Comparison of ENCODE assay signal across 8 cellular contexts in the genomic region with DNA sequence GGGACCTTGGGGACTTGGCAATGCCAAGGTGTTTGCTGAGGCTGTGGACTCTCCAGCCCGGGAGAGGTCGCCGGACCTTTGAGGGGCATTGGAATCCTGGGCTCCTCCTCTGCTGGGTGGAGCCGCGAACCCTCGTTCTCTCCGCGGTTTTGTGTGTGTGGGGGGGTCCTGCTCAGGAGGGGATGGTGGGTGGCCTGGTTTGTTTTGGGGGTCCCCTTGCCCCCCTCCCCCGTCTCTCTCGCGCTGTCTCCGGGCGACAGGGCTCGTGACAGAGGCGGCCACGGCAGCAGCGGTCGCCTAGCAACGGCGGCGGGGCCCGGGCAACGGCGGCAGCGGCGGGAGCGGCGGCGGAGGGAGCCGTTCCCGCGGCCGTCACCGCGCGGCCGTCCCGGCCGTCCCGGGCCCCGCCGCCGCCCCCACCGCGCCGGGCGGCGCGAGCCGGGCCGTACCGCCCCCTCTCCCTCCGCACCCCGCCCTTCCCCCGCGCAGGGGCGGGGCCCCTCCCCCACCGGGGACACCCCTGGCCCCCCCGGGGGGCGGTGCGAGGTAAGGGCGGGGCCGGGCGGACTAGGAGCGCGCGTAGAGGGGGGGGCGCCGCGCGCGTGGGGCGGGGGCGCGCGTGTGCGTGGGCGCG. TPM values are rescaled to one million over a fixed set of nuclear protein-coding genes. Genes with fewer than 3 reads are reported as not detected.
DNase-seq lines count a peak whose midpoint lies in the region; ATAC-seq and TF ChIP-seq lines count a peak whose summit lies in the region.

No MANE protein-coding gene starts in this region.

- no peak overlapping the region for H3K9ac ChIP-seq in SK-N-MC (ENCODE audit: insufficient read length)

- TF ChIP-seq CTCF in astrocyte of the cerebellum (IDR thresholded peaks at IDR 0.05; ENCODE audit: low read depth, low read length, missing control alignments) (no peak), sigmoid colon (IDR thresholded peaks at IDR 0.05) (no peak)

- H3K27ac ChIP-seq in SK-N-MC, result no peak overlapping the region
- H3K27ac ChIP-seq in sigmoid colon, result peak overlapping the region; percentile 87 to 93 (median 91)

- H3K36me3 ChIP-seq in SK-N-MC (ENCODE audit: insufficient read depth, low read length), result no peaks in the 10 kb centered on the region
- H3K36me3 ChIP-seq in sigmoid colon, result no peaks in the 10 kb centered on the region

- TF ChIP-seq EP300 in sigmoid colon (IDR thresholded peaks at IDR 0.05), result no peak

- H3K9me3 ChIP-seq in SK-N-MC (ENCODE audit: low read depth, low read length) (no peaks in the 10 kb centered on the region), sigmoid colon (no peaks in the 10 kb centered on the region)

- in situ Hi-C loops in astrocyte of the cerebellum (cut with HindIII; ENCODE audit: low sequenced_read_pairs), result no loop called here

- H3K4me3 ChIP-seq in SK-N-MC, result peak overlapping the region; percentile 83
- peak overlapping the region; percentile 53 for H3K4me3 ChIP-seq in astrocyte of the cerebellum (ENCODE audit: low read depth, low read length)
- peak overlapping the region; percentile 51 to 64 (median 60) for H3K4me3 ChIP-seq in sigmoid colon

- no peak for ATAC-seq in GM18520 (IDR thresholded peaks at IDR 0.05; ENCODE audit: unreplicated experiment)
- no peak for ATAC-seq in HG02840 (IDR thresholded peaks at IDR 0.05; ENCODE audit: low FRiP score, unreplicated experiment)

- H3K27me3 ChIP-seq in sigmoid colon, result no peaks in the 10 kb centered on the region

- TF ChIP-seq POLR2A in sigmoid colon (IDR thresholded peaks at IDR 0.05), result no peak

- DNase-seq in NCI-H345 (lab: John Stamatoyannopoulos, UW) (peak; percentile 55), NCI-H345 treated with DMSO at 0.1 percent for 48 hours (lab: John Stamatoyannopoulos, UW; ENCODE audit: unreplicated experiment) (no peak), SK-N-MC (ENCODE audit: low read depth, low spot score) (no peak), astrocyte of the cerebellum (ENCODE audit: low read depth) (no peak), hippocampal formation (lab: John Stamatoyannopoulos, UW) (peak; percentile 19 to 33), sigmoid colon (peak; percentile 85)

- WGBS in sigmoid colon, 2 donors, result 1% methylated on average over 78 to 79 of the region's 79 CpGs

- intact Hi-C loops in sigmoid colon (cut with DNase I), result loop anchor here (5.0 to 10.0 kb wide), 3 partner anchors 110 to 223 kb away; a partner anchor contains a TSS

- H3K4me1 ChIP-seq in sigmoid colon, result peaks cover 0 to 77% (median 72%) of the 10 kb centered on the region in 4 donors

RNA-seq across cellular contexts. Expression of a gene that starts 7.8 kb away (rescaled TPM):
- total RNA-seq in sigmoid colon, result 10 to 100 TPM in 1 of 4 donors, 1 to 10 TPM in 3; 6.4 to 24.6 (median 9.9) TPM
- 10 to 100 TPM in 1 of 3 donors, 1 to 10 TPM in 1, under 1 TPM in 1; 0.92 to 17.8 (median 2.4) TPM for polyA plus RNA-seq in sigmoid colon

RNA-seq across cellular contexts. Expression of a gene that starts 9.8 kb away (rescaled TPM):
- total RNA-seq in sigmoid colon, result 100 to 1,000 TPM; 102 to 148 (median 120) TPM
- 100 to 1,000 TPM; 110 to 193 (median 153) TPM for polyA plus RNA-seq in sigmoid colon

RNA-seq across cellular contexts. Expression of a gene that starts 16.9 kb away (rescaled TPM):
- total RNA-seq in sigmoid colon, result 10 to 100 TPM; 57.1 to 82.3 (median 66.0) TPM
- polyA plus RNA-seq in sigmoid colon, result 10 to 100 TPM; 22.4 to 43.2 (median 43.2) TPM

RNA-seq across cellular contexts. Expression of a gene that starts 26.7 kb away (rescaled TPM):
- 1 to 10 TPM; 1.1 to 3.6 (median 1.4) TPM for total RNA-seq in sigmoid colon
- 1 to 10 TPM in 2 of 3 donors, under 1 TPM in 1; 0.60 to 4.2 (median 1.8) TPM for polyA plus RNA-seq in sigmoid colon

RNA-seq across cellular contexts. Expression of a gene that starts 36.1 kb away (rescaled TPM):
- 1 to 10 TPM in 2 of 4 donors, under 1 TPM in 2; 0.49 to 5.5 (median 1.3) TPM for total RNA-seq in sigmoid colon
- 10 to 100 TPM in 1 of 3 donors, 1 to 10 TPM in 2; 1.2 to 23.0 (median 4.6) TPM for polyA plus RNA-seq in sigmoid colon

Comparison
In these comparisons a context has a peak if more than half of its experiments do, and no peak if none do; other contexts are left out.
1. DNase-seq: peak in NCI-H345 (single experiment), hippocampal formation (2 of 2) and sigmoid colon (single experiment); none in NCI-H345 treated with DMSO at 0.1 percent for 48 hours (single experiment), SK-N-MC (single experiment) and astrocyte of the cerebellum (single experiment).
2. Peak in every context shown above with its lines, with median percentiles within 50 percentile points of each other: H3K4me3 ChIP-seq.